In genomic region chr1:32178380-32179192, GRCh38 we compare ENCODE assay signal across 1 cellular context.
TF ChIP-seq lines count a peak whose summit lies in the region.

No MANE protein-coding gene starts in this region.

TF ChIP-seq in neural cell, 6 proteins besides CTCF, POLR2A, EP300 and RAD21 (continued from another document):
- no peak for TF ChIP-seq REST (IDR thresholded peaks at IDR 0.05; ENCODE audit: borderline replicate concordance)
- TF ChIP-seq TAF1 (IDR thresholded peaks at IDR 0.05; ENCODE audit: low read depth) = no peak
- no peak for TF ChIP-seq MXI1 (conservative IDR thresholded peaks at IDR 0.05; ENCODE audit: poor library complexity, severe bottlenecking)
